In the genomic region with DNA sequence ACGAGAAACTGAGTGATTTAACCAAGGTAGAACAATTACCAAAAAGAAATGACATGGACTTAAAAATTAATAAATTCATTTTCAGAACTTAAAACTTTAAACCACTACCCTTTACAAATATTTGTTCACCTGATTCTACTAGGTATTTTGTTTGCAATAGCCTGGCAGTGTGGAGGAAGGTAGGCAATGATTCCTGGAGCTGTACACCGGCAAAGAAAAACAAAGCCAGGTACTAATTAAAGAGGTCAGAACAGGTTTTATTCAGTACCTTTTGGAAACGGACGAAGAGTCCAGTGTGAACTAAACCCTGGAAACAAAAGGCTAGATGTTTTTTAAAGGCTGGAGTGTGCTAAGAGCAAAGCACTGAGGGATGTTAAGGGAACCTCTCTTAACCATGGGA, we compare ENCODE assay signal across 1 cellular context.
TF ChIP-seq lines count a peak whose summit lies in the region.

No MANE protein-coding gene starts in this region.

TF ChIP-seq in H1, 55 proteins besides CTCF, POLR2A, EP300 and RAD21 (continued from another document):
- TF ChIP-seq SIRT6 (IDR thresholded peaks at IDR 0.05; ENCODE audit: low read length) (no peak), TCF12 (IDR thresholded peaks at IDR 0.05; ENCODE audit: low read depth, low read length) (no peak), TBP (IDR thresholded peaks at IDR 0.05; ENCODE audit: low read depth, low read length) (no peak), JUND (IDR thresholded peaks at IDR 0.05; ENCODE audit: low read length) (no peak), SAP30 (IDR thresholded peaks at IDR 0.05; ENCODE audit: insufficient read depth, insufficient replicate concordance, low read length) (no peak), ASH2L (IDR thresholded peaks at IDR 0.05; ENCODE audit: low read length) (no peak), GABPA (IDR thresholded peaks at IDR 0.05; ENCODE audit: borderline replicate concordance, insufficient read depth, low read length) (no peak), TAF7 (optimal IDR thresholded peaks at IDR 0.05; ENCODE audit: borderline replicate concordance, low read depth, low read length) (no peak), PHF8 (conservative IDR thresholded peaks at IDR 0.05; ENCODE audit: low read depth, low read length) (no peak)
- TF ChIP-seq, protein P1, sequence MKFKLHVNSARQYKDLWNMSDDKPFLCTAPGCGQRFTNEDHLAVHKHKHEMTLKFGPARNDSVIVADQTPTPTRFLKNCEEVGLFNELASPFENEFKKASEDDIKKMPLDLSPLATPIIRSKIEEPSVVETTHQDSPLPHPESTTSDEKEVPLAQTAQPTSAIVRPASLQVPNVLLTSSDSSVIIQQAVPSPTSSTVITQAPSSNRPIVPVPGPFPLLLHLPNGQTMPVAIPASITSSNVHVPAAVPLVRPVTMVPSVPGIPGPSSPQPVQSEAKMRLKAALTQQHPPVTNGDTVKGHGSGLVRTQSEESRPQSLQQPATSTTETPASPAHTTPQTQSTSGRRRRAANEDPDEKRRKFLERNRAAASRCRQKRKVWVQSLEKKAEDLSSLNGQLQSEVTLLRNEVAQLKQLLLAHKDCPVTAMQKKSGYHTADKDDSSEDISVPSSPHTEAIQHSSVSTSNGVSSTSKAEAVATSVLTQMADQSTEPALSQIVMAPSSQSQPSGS (IDR thresholded peaks at IDR 0.05; ENCODE audit: low read length) = no peak
